ENCODE assay signal across 8 cellular contexts in genomic region chr10:110007701-110008517, GRCh38. TPM values are rescaled to one million over a fixed set of nuclear protein-coding genes. Genes with fewer than 3 reads are reported as not detected.
DNase-seq lines count a peak whose midpoint lies in the region; ATAC-seq and TF ChIP-seq lines count a peak whose summit lies in the region.

A gene with protein sequence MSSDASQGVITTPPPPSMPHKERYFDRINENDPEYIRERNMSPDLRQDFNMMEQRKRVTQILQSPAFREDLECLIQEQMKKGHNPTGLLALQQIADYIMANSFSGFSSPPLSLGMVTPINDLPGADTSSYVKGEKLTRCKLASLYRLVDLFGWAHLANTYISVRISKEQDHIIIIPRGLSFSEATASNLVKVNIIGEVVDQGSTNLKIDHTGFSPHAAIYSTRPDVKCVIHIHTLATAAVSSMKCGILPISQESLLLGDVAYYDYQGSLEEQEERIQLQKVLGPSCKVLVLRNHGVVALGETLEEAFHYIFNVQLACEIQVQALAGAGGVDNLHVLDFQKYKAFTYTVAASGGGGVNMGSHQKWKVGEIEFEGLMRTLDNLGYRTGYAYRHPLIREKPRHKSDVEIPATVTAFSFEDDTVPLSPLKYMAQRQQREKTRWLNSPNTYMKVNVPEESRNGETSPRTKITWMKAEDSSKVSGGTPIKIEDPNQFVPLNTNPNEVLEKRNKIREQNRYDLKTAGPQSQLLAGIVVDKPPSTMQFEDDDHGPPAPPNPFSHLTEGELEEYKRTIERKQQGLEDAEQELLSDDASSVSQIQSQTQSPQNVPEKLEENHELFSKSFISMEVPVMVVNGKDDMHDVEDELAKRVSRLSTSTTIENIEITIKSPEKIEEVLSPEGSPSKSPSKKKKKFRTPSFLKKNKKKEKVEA (plus strand): TSS chr10:110007984. CDS start chr10:110100654, 92,670 bp downstream.

- TF ChIP-seq CTCF in WI38 (IDR thresholded peaks at IDR 0.05; ENCODE audit: low read depth, low read length) = no peak
- TF ChIP-seq CTCF in mammary epithelial cell (conservative IDR thresholded peaks at IDR 0.05 in 1 of 2, IDR thresholded peaks at IDR 0.05 in 1 of 2; ENCODE audit: extremely low read depth in 1 of 2, insufficient read depth in 1 of 2, low read depth in 1 of 2, low read length in 2 of 2) = no peak
- TF ChIP-seq CTCF in smooth muscle cell (IDR thresholded peaks at IDR 0.05; ENCODE audit: borderline replicate concordance, insufficient read depth, poor library complexity, severe bottlenecking) = no peak

- DNase-seq in A172 (ENCODE audit: low spot score) = peak; percentile 68
- peak; percentile 87 for DNase-seq in NCI-H2171 treated with DMSO at 0.1 percent for 48 hours (lab: John Stamatoyannopoulos, UW)
- DNase-seq in mammary epithelial cell = peak; percentile 69
- DNase-seq in iPS-NIHi11 (ENCODE audit: low spot score) = peak; percentile 98
- peak; percentile 92 for DNase-seq in smooth muscle cell (lab: John Stamatoyannopoulos, UW; ENCODE audit: unreplicated experiment)

- H3K4me3 ChIP-seq in WI38 (ENCODE audit: low read depth, low read length) (peak within 1 kb of the TSS; percentile 84), mammary epithelial cell (replicated peaks in 1 of 3; ENCODE audit: insufficient read depth in 1 of 3, low read depth in 2 of 3, low read length in 3 of 3) (peak within 1 kb of the TSS; percentile 81 to 91 (median 85)), smooth muscle cell (peak within 1 kb of the TSS; percentile 97)

- H3F3A ChIP-seq in smooth muscle cell (ENCODE audit: low read depth) = peaks cover 24% of the 10 kb centered on the region

- H3K36me3 ChIP-seq in mammary epithelial cell (ENCODE audit: insufficient read depth, low read length) = no peaks in the 10 kb centered on the region
- H3K36me3 ChIP-seq in smooth muscle cell (ENCODE audit: low read depth) = no peaks in the 10 kb centered on the region

- CTCF ChIA-PET in mammary epithelial cell (lab: Charles Lee; ENCODE audit: low non-redundant PET) = interaction anchor here (0.6 kb wide), 1 partner anchor 26 kb away, joined by 3 read pairs; no protein-coding TSS in a partner anchor

- H3K4me2 ChIP-seq in mammary epithelial cell (ENCODE audit: insufficient read depth, low read depth, low read length) = peak within 1 kb of the TSS; percentile 94
- peak within 1 kb of the TSS; percentile 90 for H3K4me2 ChIP-seq in smooth muscle cell

- peak within 1 kb of the TSS; percentile 95 for H2AFZ ChIP-seq in mammary epithelial cell (ENCODE audit: low read depth, low read length)
- H2AFZ ChIP-seq in smooth muscle cell (ENCODE audit: low read depth) = peak within 1 kb of the TSS; percentile 73

- H3K27me3 ChIP-seq in mammary epithelial cell (ENCODE audit: insufficient read depth, low read length) (no peaks in the 10 kb centered on the region), smooth muscle cell (ENCODE audit: low read depth) (no peaks in the 10 kb centered on the region)

- H3K9me3 ChIP-seq in mammary epithelial cell (replicated peaks; ENCODE audit: insufficient read depth, low read length) (no peaks in the 10 kb centered on the region), smooth muscle cell (replicated peaks; ENCODE audit: low read depth) (no peaks in the 10 kb centered on the region)

- H3K4me1 ChIP-seq in mammary epithelial cell (ENCODE audit: insufficient read depth, low read length) (peaks cover 30% of the 10 kb centered on the region), smooth muscle cell (ENCODE audit: low read depth) (peaks cover 65% of the 10 kb centered on the region)

- intact Hi-C loops in mammary epithelial cell (cut with micrococcal nuclease) = loop anchor here (1.0 to 10.0 kb wide), 9 partner anchors 27 to 267 kb away; no protein-coding TSS in a partner anchor

- dilution Hi-C loops in mammary epithelial cell (cut with HindIII; ENCODE audit: low sequenced_read_pairs) = no loop called here

- H3K27ac ChIP-seq in mammary epithelial cell (ENCODE audit: insufficient read depth, low read depth, low read length) = peak within 1 kb of the TSS; percentile 34
- peak within 1 kb of the TSS; percentile 99 for H3K27ac ChIP-seq in smooth muscle cell (ENCODE audit: low read depth)

- BruUV-seq in mammary epithelial cell (replicated peaks; lab: Mats Ljungman, UMichigan) = no TSS peak

- no CpG with 5 or more reads among the region's 83 CpGs for WGBS in mammary epithelial cell (ENCODE audit: low coverage, missing lambda C conversion rate)
- 2% methylated on average over 25 of the region's 83 CpGs for WGBS in smooth muscle cell (ENCODE audit: low lambda C conversion rate)

- in situ Hi-C loops in mammary epithelial cell (cut with MboI; ENCODE audit: low sequenced_read_pairs in 2 of 2) = no loop called here

- H4K20me1 ChIP-seq in mammary epithelial cell (ENCODE audit: insufficient read depth, low read length) = no peaks in the 10 kb centered on the region
- H4K20me1 ChIP-seq in smooth muscle cell (ENCODE audit: low read depth) = peaks cover 48% of the 10 kb centered on the region

- H3K9ac ChIP-seq in mammary epithelial cell (ENCODE audit: insufficient read depth, low read length) (peak within 1 kb of the TSS; percentile 51), smooth muscle cell (ENCODE audit: low read depth) (peak within 1 kb of the TSS; percentile 96)

- H3K79me2 ChIP-seq in mammary epithelial cell (ENCODE audit: insufficient read depth, low read length) = peaks cover 45% of the 10 kb centered on the region
- H3K79me2 ChIP-seq in smooth muscle cell (ENCODE audit: low read depth) = peaks cover 53% of the 10 kb centered on the region

- ATAC-seq in GM18519 (IDR thresholded peaks at IDR 0.05; ENCODE audit: low FRiP score, unreplicated experiment) (peak; percentile 30), HG03045 (IDR thresholded peaks at IDR 0.05; ENCODE audit: unreplicated experiment) (peak; percentile 72)

RNA-seq across cellular contexts. Expression of the gene that starts here (rescaled TPM):
- 44.9 and 63.3 TPM in 2 replicates for total RNA-seq in A172 (2014; rRNA removed; shearing (Covaris generic))
- total RNA-seq in mammary epithelial cell (10 to 100 TPM; 24.8 to 67.5 TPM), smooth muscle cell (154 and 155 TPM in 2 replicates)
- polyA plus RNA-seq in mammary epithelial cell (102 TPM), smooth muscle cell (66.3 and 75.0 TPM in 2 replicates)
- 15.7 TPM for polyA minus RNA-seq in mammary epithelial cell

Comparison
In these comparisons a context has a peak if more than half of its experiments do, and no peak if none do; other contexts are left out.
1. Peak in every context shown above with its lines: DNase-seq, ATAC-seq, H3K4me3 ChIP-seq and H3K27ac ChIP-seq.